19 cellular contexts compared by ENCODE assay signal in the genomic region with DNA sequence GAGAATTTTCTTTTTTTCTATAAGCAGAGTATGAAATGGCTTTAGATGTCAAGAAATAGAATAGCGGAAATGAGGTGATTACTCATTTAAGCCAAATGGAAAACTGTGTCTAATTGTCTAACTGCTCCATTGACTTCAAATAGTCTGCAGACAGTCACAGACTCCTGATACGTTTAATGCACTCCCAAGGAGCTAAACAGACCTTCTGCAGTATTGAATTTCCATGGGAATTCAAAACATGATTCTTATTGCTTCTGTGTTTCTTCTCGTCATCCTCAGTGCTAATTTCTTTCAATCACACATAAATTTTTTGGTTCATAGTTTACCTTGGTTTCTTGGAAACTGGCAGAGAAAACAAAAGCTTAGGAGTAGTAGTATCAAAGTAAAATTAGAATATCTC.
"Had no signal": no experiment of that assay in that cellular context is flagged by ENCODE, and none has a peak within 500 bp of the region (broad histone marks: within the 10 kb centered on the region; RNA-seq: fewer than 3 reads in every experiment).

No MANE protein-coding gene starts in this region.

- ATAC-seq: gastrocnemius medialis; heart right ventricle; left colon; naive thymus-derived CD4-positive, alpha-beta T cell; psoas muscle; stimulated activated naive B cell treated with anti-CD40 and anti-IgM and Interleukin-4, amounts not matched to agents 10 μg/mL and 1 μg/mL and 100 μg/mL, for 72 hours; stimulated activated naive CD8-positive, alpha-beta T cell treated with anti-CD3 and anti-CD28 coated beads, Interleukin-15, amount 100 ng/mL, for 72 hours had no signal

- DNase-seq: cortex of kidney; dorsolateral prefrontal cortex; effector CD8-positive, alpha-beta T cell; gastrocnemius medialis; heart right ventricle; hypothalamus; left colon; mammary epithelial cell; naive thymus-derived CD4-positive, alpha-beta T cell; psoas muscle; sigmoid colon; stimulated activated CD4-positive, alpha-beta T cell treated with anti-CD3 and anti-CD28 coated beads, Interleukin-2, amount 100 ng/mL, for 24 hours; stimulated activated CD4-positive, alpha-beta T cell treated with anti-CD3 and anti-CD28 coated beads, Interleukin-4, amount 100 ng/mL, for 4 hours; stimulated activated naive B cell treated with anti-CD40 and anti-IgM and Interleukin-4, amounts not matched to agents 10 μg/mL and 1 μg/mL and 100 μg/mL, for 72 hours; stimulated activated naive CD8-positive, alpha-beta T cell treated with anti-CD3 and anti-CD28 coated beads, Interleukin-15, amount 100 ng/mL, for 72 hours; transverse colon had no signal

- H3K4me3 ChIP-seq: dorsolateral prefrontal cortex, esophagus muscularis mucosa, gastrocnemius medialis, heart right ventricle, psoas muscle, sigmoid colon, skin epidermis, thoracic aorta, transverse colon had no signal

- H3K27me3 Mint-ChIP-seq: naive thymus-derived CD4-positive, alpha-beta T cell; stimulated activated naive B cell treated with anti-CD40 and anti-IgM and Interleukin-4, amounts not matched to agents 10 μg/mL and 1 μg/mL and 100 μg/mL, for 72 hours; stimulated activated naive CD8-positive, alpha-beta T cell treated with anti-CD3 and anti-CD28 coated beads, Interleukin-15, amount 100 ng/mL, for 72 hours had no signal

- H3K4me1 Mint-ChIP-seq: naive thymus-derived CD4-positive, alpha-beta T cell; stimulated activated naive B cell treated with anti-CD40 and anti-IgM and Interleukin-4, amounts not matched to agents 10 μg/mL and 1 μg/mL and 100 μg/mL, for 72 hours; stimulated activated naive CD8-positive, alpha-beta T cell treated with anti-CD3 and anti-CD28 coated beads, Interleukin-15, amount 100 ng/mL, for 72 hours had no signal

- H3K36me3 Mint-ChIP-seq: naive thymus-derived CD4-positive, alpha-beta T cell; stimulated activated naive B cell treated with anti-CD40 and anti-IgM and Interleukin-4, amounts not matched to agents 10 μg/mL and 1 μg/mL and 100 μg/mL, for 72 hours had no signal

- H3K27ac Mint-ChIP-seq: naive thymus-derived CD4-positive, alpha-beta T cell; stimulated activated naive B cell treated with anti-CD40 and anti-IgM and Interleukin-4, amounts not matched to agents 10 μg/mL and 1 μg/mL and 100 μg/mL, for 72 hours; stimulated activated naive CD8-positive, alpha-beta T cell treated with anti-CD3 and anti-CD28 coated beads, Interleukin-15, amount 100 ng/mL, for 72 hours had no signal

- H3K4me3 Mint-ChIP-seq: naive thymus-derived CD4-positive, alpha-beta T cell; stimulated activated naive B cell treated with anti-CD40 and anti-IgM and Interleukin-4, amounts not matched to agents 10 μg/mL and 1 μg/mL and 100 μg/mL, for 72 hours; stimulated activated naive CD8-positive, alpha-beta T cell treated with anti-CD3 and anti-CD28 coated beads, Interleukin-15, amount 100 ng/mL, for 72 hours had no signal
